1 cellular context compared by ENCODE assay signal in genomic region chr7:5445991-5446594, GRCh38.
TF ChIP-seq lines count a peak whose summit lies in the region.

No MANE protein-coding gene starts in this region.

TF ChIP-seq in HepG2, 621 proteins besides CTCF, POLR2A, EP300 and RAD21 (continued from another document and continues in another):
- TF ChIP-seq, protein P1, sequence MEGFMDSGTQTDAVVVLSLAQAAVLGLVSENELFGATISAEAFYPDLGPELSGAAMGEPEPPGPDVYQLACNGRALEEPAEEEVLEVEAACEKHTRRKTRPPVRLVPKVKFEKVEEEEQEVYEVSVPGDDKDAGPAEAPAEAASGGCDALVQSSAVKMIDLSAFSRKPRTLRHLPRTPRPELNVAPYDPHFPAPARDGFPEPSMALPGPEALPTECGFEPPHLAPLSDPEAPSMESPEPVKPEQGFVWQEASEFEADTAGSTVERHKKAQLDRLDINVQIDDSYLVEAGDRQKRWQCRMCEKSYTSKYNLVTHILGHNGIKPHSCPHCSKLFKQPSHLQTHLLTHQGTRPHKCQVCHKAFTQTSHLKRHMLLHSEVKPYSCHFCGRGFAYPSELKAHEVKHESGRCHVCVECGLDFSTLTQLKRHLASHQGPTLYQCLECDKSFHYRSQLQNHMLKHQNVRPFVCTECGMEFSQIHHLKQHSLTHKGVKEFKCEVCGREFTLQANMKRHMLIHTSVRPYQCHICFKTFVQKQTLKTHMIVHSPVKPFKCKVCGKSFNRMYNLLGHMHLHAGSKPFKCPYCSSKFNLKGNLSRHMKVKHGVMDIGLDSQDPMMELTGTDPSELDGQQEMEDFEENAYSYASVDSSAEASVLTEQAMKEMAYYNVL (CRISPR knock-in tag; IDR thresholded peaks at IDR 0.05; ENCODE audit: borderline replicate concordance): peak; percentile 47; the same call in 1 of the 2 replicates
- TF ChIP-seq HNF4A (CRISPR knock-in tag; IDR thresholded peaks at IDR 0.05) (peak; percentile 85), SRSF4 (IDR thresholded peaks at IDR 0.05; ENCODE audit: low read depth, low read length, poor library complexity, severe bottlenecking) (no peak), MED13 (CRISPR knock-in tag; IDR thresholded peaks at IDR 0.05) (no peak), EEA1 (CRISPR knock-in tag; IDR thresholded peaks at IDR 0.05; ENCODE audit: borderline replicate concordance) (no peak), AHDC1 (CRISPR knock-in tag; IDR thresholded peaks at IDR 0.05; ENCODE audit: borderline replicate concordance) (no peak), ZMYM4 (CRISPR knock-in tag; IDR thresholded peaks at IDR 0.05) (peak; percentile 20; the same call in 1 of the 2 replicates), XRCC5 (optimal IDR thresholded peaks at IDR 0.05; ENCODE audit: low read length) (peak; percentile 40), ARID2 (CRISPR knock-in tag; IDR thresholded peaks at IDR 0.05; ENCODE audit: borderline replicate concordance) (no peak), RXRA (CRISPR knock-in tag; IDR thresholded peaks at IDR 0.05) (peak; percentile 82), ZNF720 (CRISPR knock-in tag; IDR thresholded peaks at IDR 0.05) (no peak), ZNF766 (CRISPR knock-in tag; IDR thresholded peaks at IDR 0.05; ENCODE audit: borderline replicate concordance) (no peak), IKZF4 (CRISPR knock-in tag; IDR thresholded peaks at IDR 0.05; ENCODE audit: borderline replicate concordance, low read depth, not compliant biosample characterization) (no peak), MTA1 (CRISPR knock-in tag; IDR thresholded peaks at IDR 0.05; ENCODE audit: borderline replicate concordance) (peak; percentile 67; the same call in 1 of the 2 replicates), SP4 (CRISPR knock-in tag; IDR thresholded peaks at IDR 0.05) (no peak), ZNF556 (CRISPR knock-in tag; IDR thresholded peaks at IDR 0.05; ENCODE audit: borderline replicate concordance) (no peak), SIN3A (IDR thresholded peaks at IDR 0.05; ENCODE audit: borderline replicate concordance, low read depth, low read length) (peak; percentile 31; the same call in 1 of the 2 replicates), FLYWCH1 (CRISPR knock-in tag; IDR thresholded peaks at IDR 0.05) (no peak), ARNT2 (CRISPR knock-in tag; IDR thresholded peaks at IDR 0.05; ENCODE audit: low read depth) (peak; percentile 20; the same call in 1 of the 2 replicates), TARDBP (CRISPR knock-in tag; IDR thresholded peaks at IDR 0.05) (peak; percentile 60; the same call in 1 of the 2 replicates), IKZF1 (IDR thresholded peaks at IDR 0.05) (no peak), WIZ (CRISPR knock-in tag; IDR thresholded peaks at IDR 0.05) (no peak), MBNL3 (CRISPR knock-in tag; conservative IDR thresholded peaks at IDR 0.05) (no peak), ZNF652 (CRISPR knock-in tag; IDR thresholded peaks at IDR 0.05; ENCODE audit: borderline replicate concordance, low read depth) (no peak), RERE (CRISPR knock-in tag; IDR thresholded peaks at IDR 0.05; ENCODE audit: low read depth) (no peak), ZFP36L2 (CRISPR knock-in tag; IDR thresholded peaks at IDR 0.05) (no peak), RBFOX2 (IDR thresholded peaks at IDR 0.05; ENCODE audit: low read depth, low read length) (no peak), ZBTB3 (CRISPR knock-in tag; IDR thresholded peaks at IDR 0.05; ENCODE audit: borderline replicate concordance, low read depth) (peak; percentile 96; the same call in 1 of the 2 replicates), ZNF331 (CRISPR knock-in tag; IDR thresholded peaks at IDR 0.05) (peak; percentile 31; the same call in 1 of the 2 replicates), HOXA9 (CRISPR knock-in tag; IDR thresholded peaks at IDR 0.05; ENCODE audit: borderline replicate concordance) (no peak), SMAD3 (CRISPR knock-in tag; IDR thresholded peaks at IDR 0.05) (0 out of 2 replicates have a peak, but pooled peaks have one; percentile 23), ZNF543 (CRISPR knock-in tag; IDR thresholded peaks at IDR 0.05) (no peak), AGO2 (optimal IDR thresholded peaks at IDR 0.05; ENCODE audit: low read depth, low read length) (peak; percentile 38), MAZ (IDR thresholded peaks at IDR 0.05; ENCODE audit: borderline replicate concordance, low read depth, low read length) (no peak), MAZ (CRISPR knock-in tag; IDR thresholded peaks at IDR 0.05; ENCODE audit: low read depth) (peak; percentile 47; the same call in 1 of the 2 replicates)
- TF ChIP-seq, protein P2, sequence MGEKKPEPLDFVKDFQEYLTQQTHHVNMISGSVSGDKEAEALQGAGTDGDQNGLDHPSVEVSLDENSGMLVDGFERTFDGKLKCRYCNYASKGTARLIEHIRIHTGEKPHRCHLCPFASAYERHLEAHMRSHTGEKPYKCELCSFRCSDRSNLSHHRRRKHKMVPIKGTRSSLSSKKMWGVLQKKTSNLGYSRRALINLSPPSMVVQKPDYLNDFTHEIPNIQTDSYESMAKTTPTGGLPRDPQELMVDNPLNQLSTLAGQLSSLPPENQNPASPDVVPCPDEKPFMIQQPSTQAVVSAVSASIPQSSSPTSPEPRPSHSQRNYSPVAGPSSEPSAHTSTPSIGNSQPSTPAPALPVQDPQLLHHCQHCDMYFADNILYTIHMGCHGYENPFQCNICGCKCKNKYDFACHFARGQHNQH (CRISPR knock-in tag; IDR thresholded peaks at IDR 0.05): peak; percentile 43; the same call in 1 of the 2 replicates
- TF ChIP-seq, protein P3, sequence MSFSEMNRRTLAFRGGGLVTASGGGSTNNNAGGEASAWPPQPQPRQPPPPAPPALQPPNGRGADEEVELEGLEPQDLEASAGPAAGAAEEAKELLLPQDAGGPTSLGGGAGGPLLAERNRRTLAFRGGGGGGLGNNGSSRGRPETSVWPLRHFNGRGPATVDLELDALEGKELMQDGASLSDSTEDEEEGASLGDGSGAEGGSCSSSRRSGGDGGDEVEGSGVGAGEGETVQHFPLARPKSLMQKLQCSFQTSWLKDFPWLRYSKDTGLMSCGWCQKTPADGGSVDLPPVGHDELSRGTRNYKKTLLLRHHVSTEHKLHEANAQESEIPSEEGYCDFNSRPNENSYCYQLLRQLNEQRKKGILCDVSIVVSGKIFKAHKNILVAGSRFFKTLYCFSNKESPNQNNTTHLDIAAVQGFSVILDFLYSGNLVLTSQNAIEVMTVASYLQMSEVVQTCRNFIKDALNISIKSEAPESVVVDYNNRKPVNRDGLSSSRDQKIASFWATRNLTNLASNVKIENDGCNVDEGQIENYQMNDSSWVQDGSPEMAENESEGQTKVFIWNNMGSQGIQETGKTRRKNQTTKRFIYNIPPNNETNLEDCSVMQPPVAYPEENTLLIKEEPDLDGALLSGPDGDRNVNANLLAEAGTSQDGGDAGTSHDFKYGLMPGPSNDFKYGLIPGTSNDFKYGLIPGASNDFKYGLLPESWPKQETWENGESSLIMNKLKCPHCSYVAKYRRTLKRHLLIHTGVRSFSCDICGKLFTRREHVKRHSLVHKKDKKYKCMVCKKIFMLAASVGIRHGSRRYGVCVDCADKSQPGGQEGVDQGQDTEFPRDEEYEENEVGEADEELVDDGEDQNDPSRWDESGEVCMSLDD (CRISPR knock-in tag; IDR thresholded peaks at IDR 0.05; ENCODE audit: borderline replicate concordance): peak; percentile 90; the same call in 1 of the 2 replicates
- TF ChIP-seq, protein P4, sequence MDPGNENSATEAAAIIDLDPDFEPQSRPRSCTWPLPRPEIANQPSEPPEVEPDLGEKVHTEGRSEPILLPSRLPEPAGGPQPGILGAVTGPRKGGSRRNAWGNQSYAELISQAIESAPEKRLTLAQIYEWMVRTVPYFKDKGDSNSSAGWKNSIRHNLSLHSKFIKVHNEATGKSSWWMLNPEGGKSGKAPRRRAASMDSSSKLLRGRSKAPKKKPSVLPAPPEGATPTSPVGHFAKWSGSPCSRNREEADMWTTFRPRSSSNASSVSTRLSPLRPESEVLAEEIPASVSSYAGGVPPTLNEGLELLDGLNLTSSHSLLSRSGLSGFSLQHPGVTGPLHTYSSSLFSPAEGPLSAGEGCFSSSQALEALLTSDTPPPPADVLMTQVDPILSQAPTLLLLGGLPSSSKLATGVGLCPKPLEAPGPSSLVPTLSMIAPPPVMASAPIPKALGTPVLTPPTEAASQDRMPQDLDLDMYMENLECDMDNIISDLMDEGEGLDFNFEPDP (CRISPR knock-in tag; conservative IDR thresholded peaks at IDR 0.05): no peak
- TF ChIP-seq, protein P5, sequence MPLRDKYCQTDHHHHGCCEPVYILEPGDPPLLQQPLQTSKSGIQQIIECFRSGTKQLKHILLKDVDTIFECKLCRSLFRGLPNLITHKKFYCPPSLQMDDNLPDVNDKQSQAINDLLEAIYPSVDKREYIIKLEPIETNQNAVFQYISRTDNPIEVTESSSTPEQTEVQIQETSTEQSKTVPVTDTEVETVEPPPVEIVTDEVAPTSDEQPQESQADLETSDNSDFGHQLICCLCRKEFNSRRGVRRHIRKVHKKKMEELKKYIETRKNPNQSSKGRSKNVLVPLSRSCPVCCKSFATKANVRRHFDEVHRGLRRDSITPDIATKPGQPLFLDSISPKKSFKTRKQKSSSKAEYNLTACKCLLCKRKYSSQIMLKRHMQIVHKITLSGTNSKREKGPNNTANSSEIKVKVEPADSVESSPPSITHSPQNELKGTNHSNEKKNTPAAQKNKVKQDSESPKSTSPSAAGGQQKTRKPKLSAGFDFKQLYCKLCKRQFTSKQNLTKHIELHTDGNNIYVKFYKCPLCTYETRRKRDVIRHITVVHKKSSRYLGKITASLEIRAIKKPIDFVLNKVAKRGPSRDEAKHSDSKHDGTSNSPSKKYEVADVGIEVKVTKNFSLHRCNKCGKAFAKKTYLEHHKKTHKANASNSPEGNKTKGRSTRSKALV (CRISPR knock-in tag; IDR thresholded peaks at IDR 0.05): 0 out of 2 replicates have a peak, but pooled peaks have one; percentile 24
